1 cellular context compared by ENCODE assay signal in genomic region chr12:12099102-12099501, GRCh38.
A peak's percentile ranks its signal among the peaks of the same experiment; 100 is the strongest.
TF ChIP-seq lines count a peak whose summit lies in the region.

No MANE protein-coding gene starts in this region.

TF ChIP-seq in K562, 482 proteins besides CTCF, POLR2A, EP300 and RAD21:
- TF ChIP-seq SOX6 (IDR thresholded peaks at IDR 0.05) (peak; percentile 38; the same call in 1 of the 2 replicates), KLF10 (CRISPR knock-in tag; IDR thresholded peaks at IDR 0.05) (no peak), FOXM1 (IDR thresholded peaks at IDR 0.05; ENCODE audit: low read depth) (peak; percentile 54; the same call in 1 of the 2 replicates), FOXM1 (CRISPR knock-in tag; IDR thresholded peaks at IDR 0.05; ENCODE audit: low read depth) (no peak), GABPA (tag; conservative IDR thresholded peaks at IDR 0.05; ENCODE audit: low read depth) (peak; percentile 47), NCOR1 (IDR thresholded peaks at IDR 0.05) (no peak), CREM (IDR thresholded peaks at IDR 0.05; ENCODE audit: low read depth) (peak; percentile 26; the same call in 1 of the 2 replicates), HNRNPH1 (optimal IDR thresholded peaks at IDR 0.05; ENCODE audit: low read depth, low read length) (no peak)
